In the genomic region with DNA sequence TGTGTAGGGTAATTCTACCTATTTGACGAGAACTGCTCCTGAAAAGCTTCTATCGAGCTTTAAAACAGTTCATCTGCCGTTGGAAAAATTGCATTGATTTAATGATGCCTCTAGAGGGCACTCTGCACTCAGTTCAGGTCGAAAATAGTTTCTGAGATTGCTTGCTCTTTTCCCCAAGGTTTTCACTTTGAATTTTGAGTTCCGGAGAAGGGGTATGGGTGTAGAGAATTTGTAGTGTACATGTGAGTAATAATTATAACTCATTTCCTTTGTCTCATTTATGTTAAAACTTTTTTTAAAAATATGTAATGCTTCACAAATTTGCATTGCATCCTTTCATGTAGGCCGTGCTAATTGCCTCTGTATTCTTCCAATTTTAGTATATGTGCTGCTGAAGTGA, we compare ENCODE assay signal across 1 cellular context.
TF ChIP-seq lines count a peak whose summit lies in the region.

No MANE protein-coding gene starts in this region.

TF ChIP-seq in GM12878, 131 proteins besides CTCF, POLR2A, EP300 and RAD21 (continued from another document):
- TF ChIP-seq EZH2 (IDR thresholded peaks at IDR 0.05; ENCODE audit: borderline replicate concordance, control insufficient read depth, low read depth, low read length) (no peak), YBX1 (IDR thresholded peaks at IDR 0.05) (no peak), ATF7 (IDR thresholded peaks at IDR 0.05; ENCODE audit: low read depth) (no peak), SIX5 (IDR thresholded peaks at IDR 0.05; ENCODE audit: low read depth, low read length, severe bottlenecking) (no peak), KLF5 (IDR thresholded peaks at IDR 0.05; ENCODE audit: partially characterized antibody) (no peak), POU2F2 (IDR thresholded peaks at IDR 0.05; ENCODE audit: borderline replicate concordance, low read depth, low read length) (peak; percentile 34; the same call in 1 of the 3 replicates), FOXM1 (IDR thresholded peaks at IDR 0.05; ENCODE audit: low read depth, low read length) (peak; percentile 75), NFYA (IDR thresholded peaks at IDR 0.05; ENCODE audit: borderline replicate concordance, low read depth, low read length) (no peak), MYC (IDR thresholded peaks at IDR 0.05; ENCODE audit: insufficient read depth, insufficient read length, insufficient replicate concordance, low read length, severe bottlenecking) (no peak), SREBF1 (IDR thresholded peaks at IDR 0.05; ENCODE audit: low read length) (no peak), NR2F1 (conservative IDR thresholded peaks at IDR 0.05) (no peak), SMC3 (IDR thresholded peaks at IDR 0.05; ENCODE audit: borderline replicate concordance, low read length) (peak; percentile 77; the same call in 1 of the 2 replicates), ZNF217 (IDR thresholded peaks at IDR 0.05) (no peak), NFIC (IDR thresholded peaks at IDR 0.05; ENCODE audit: low read depth, low read length) (peak; percentile 28; the same call in 1 of the 2 replicates), MEF2A (IDR thresholded peaks at IDR 0.05; ENCODE audit: insufficient read depth, low read depth, low read length) (peak; percentile 50; the same call in 1 of the 2 replicates), CEBPB (IDR thresholded peaks at IDR 0.05; ENCODE audit: borderline replicate concordance in 1 of 2, low read depth in 2 of 2, low read length in 2 of 2) (0 out of 4 replicates have a peak, but pooled peaks of 1 of the 2 experiments have one; percentile 8)
- TF ChIP-seq, protein P1, sequence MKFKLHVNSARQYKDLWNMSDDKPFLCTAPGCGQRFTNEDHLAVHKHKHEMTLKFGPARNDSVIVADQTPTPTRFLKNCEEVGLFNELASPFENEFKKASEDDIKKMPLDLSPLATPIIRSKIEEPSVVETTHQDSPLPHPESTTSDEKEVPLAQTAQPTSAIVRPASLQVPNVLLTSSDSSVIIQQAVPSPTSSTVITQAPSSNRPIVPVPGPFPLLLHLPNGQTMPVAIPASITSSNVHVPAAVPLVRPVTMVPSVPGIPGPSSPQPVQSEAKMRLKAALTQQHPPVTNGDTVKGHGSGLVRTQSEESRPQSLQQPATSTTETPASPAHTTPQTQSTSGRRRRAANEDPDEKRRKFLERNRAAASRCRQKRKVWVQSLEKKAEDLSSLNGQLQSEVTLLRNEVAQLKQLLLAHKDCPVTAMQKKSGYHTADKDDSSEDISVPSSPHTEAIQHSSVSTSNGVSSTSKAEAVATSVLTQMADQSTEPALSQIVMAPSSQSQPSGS (IDR thresholded peaks at IDR 0.05; ENCODE audit: low read length): peak; percentile 55; the same call in 1 of the 2 replicates
- TF ChIP-seq, protein P2, sequence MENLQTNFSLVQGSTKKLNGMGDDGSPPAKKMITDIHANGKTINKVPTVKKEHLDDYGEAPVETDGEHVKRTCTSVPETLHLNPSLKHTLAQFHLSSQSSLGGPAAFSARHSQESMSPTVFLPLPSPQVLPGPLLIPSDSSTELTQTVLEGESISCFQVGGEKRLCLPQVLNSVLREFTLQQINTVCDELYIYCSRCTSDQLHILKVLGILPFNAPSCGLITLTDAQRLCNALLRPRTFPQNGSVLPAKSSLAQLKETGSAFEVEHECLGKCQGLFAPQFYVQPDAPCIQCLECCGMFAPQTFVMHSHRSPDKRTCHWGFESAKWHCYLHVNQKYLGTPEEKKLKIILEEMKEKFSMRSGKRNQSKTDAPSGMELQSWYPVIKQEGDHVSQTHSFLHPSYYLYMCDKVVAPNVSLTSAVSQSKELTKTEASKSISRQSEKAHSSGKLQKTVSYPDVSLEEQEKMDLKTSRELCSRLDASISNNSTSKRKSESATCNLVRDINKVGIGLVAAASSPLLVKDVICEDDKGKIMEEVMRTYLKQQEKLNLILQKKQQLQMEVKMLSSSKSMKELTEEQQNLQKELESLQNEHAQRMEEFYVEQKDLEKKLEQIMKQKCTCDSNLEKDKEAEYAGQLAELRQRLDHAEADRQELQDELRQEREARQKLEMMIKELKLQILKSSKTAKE (IDR thresholded peaks at IDR 0.05; ENCODE audit: low read depth, poor library complexity, severe bottlenecking): peak; percentile 42
- TF ChIP-seq, protein P3, sequence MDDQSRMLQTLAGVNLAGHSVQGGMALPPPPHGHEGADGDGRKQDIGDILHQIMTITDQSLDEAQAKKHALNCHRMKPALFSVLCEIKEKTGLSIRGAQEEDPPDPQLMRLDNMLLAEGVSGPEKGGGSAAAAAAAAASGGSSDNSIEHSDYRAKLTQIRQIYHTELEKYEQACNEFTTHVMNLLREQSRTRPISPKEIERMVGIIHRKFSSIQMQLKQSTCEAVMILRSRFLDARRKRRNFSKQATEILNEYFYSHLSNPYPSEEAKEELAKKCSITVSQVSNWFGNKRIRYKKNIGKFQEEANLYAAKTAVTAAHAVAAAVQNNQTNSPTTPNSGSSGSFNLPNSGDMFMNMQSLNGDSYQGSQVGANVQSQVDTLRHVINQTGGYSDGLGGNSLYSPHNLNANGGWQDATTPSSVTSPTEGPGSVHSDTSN (IDR thresholded peaks at IDR 0.05; ENCODE audit: insufficient replicate concordance, low read depth, low read length): no peak
